ENCODE assay signal across 1 cellular context in the genomic region with DNA sequence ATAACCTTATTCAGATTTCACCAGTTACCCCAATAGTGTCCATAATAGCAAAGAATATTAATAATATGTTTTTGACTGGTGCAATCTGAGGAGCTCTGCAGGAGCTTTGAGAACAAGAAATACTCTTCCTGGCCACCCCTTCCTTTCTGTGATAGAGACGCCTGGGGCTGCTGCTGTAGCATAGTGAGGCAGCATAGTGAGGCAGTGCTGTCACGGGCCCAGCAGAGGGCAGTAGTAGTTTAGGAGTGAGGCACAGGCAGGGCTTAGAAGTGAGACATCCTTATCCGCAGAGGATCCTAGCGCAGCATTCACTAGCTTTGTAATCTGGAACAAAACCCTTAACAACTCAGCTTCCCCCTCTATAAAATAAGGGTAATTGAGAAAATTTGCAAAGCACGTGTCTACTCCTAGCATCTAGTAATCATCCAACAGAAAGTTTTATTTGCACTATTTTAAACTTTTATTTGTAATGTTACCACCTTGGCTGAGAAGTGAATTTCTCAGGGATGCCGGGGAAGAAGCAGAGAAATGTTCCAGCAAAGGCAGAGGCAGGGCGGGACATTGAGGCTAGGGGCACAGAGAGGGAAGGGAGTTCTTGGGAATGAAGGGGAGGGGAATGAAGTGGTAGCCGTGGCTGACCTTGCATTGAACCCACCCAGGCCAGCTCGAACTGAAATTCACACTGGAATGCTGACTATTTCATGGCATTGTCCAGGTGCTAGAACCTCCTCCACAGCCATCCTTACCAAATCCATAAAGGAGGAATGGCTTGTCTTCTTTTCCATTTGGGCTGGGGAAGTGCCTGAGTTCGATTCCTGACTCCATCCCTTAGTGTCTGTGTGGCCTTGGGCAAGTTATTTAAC.
A peak's percentile ranks its signal among the peaks of the same experiment; 100 is the strongest.
TF ChIP-seq lines count a peak whose summit lies in the region.

No MANE protein-coding gene starts in this region.

TF ChIP-seq in H1, 55 proteins besides CTCF, POLR2A, EP300 and RAD21:
- no peak for TF ChIP-seq JUND (IDR thresholded peaks at IDR 0.05; ENCODE audit: low read length)
- TF ChIP-seq NANOG (IDR thresholded peaks at IDR 0.05; ENCODE audit: insufficient read depth, low read depth, low read length, poor library complexity, severe bottlenecking): no peak
- TF ChIP-seq GTF2F1 (IDR thresholded peaks at IDR 0.05; ENCODE audit: borderline replicate concordance, low read depth, low read length): no peak
- TF ChIP-seq TBP (IDR thresholded peaks at IDR 0.05; ENCODE audit: low read depth, low read length): no peak
- peak; percentile 59; the same call in 1 of the 2 replicates for TF ChIP-seq TEAD4 (IDR thresholded peaks at IDR 0.05; ENCODE audit: low read depth, low read length)
- no peak for TF ChIP-seq SUZ12 (IDR thresholded peaks at IDR 0.05; ENCODE audit: low read length)
- TF ChIP-seq HDAC6 (IDR thresholded peaks at IDR 0.05; ENCODE audit: low read depth, low read length): no peak
- no peak for TF ChIP-seq ASH2L (IDR thresholded peaks at IDR 0.05; ENCODE audit: low read length)
- TF ChIP-seq RBBP5 (IDR thresholded peaks at IDR 0.05; ENCODE audit: borderline replicate concordance, low read depth, low read length): no peak
- TF ChIP-seq CREB1 (IDR thresholded peaks at IDR 0.05): peak; percentile 50; the same call in 1 of the 2 replicates
- TF ChIP-seq, protein P1, sequence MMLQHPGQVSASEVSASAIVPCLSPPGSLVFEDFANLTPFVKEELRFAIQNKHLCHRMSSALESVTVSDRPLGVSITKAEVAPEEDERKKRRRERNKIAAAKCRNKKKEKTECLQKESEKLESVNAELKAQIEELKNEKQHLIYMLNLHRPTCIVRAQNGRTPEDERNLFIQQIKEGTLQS (IDR thresholded peaks at IDR 0.05; ENCODE audit: insufficient read depth, low read depth, low read length): no peak
- TF ChIP-seq POLR2AphosphoS5 (IDR thresholded peaks at IDR 0.05; ENCODE audit: low read depth, low read length): no peak; the same call in 1 of the 2 replicates
- no peak for TF ChIP-seq CHD2 (IDR thresholded peaks at IDR 0.05; ENCODE audit: low read length)
